ENCODE assay signal across 8 cellular contexts in the genomic region with DNA sequence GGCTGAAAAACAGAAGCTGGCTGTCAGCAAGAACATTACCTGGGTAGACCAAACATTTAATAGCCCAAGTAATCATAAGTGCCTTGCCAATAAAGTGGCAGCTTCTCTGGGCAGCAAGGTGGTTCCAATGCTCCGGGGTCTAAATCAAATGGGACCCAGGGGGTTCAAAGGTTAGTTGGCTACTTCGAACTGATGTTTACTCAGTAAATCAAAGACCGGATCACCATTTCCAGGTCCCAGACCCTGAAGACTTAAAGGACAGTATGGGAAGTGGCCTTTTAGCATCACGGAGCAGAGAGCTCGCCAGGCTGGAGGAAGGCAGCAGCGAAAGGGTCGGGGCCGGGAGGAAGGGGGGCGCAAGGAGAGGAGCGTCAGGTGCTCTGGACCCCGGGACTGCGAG. TPM values are rescaled to one million over a fixed set of nuclear protein-coding genes. Genes with fewer than 3 reads are reported as not detected.
DNase-seq lines count a peak whose midpoint lies in the region; ATAC-seq, FAIRE-seq and TF ChIP-seq lines count a peak whose summit lies in the region.

No MANE protein-coding gene starts in this region.

- H3K27me3 ChIP-seq in A673 (replicated peaks; ENCODE audit: insufficient read depth, low read depth, low read length, poor library complexity) (peaks cover 3% of the 10 kb centered on the region), HUES48 (ENCODE audit: control insufficient read depth, insufficient read depth, low read length) (peaks cover 12% of the 10 kb centered on the region), muscle layer of colon (ENCODE audit: control insufficient read depth in 1 of 2, insufficient read depth in 2 of 2, low read length in 2 of 2) (no peaks in the 10 kb centered on the region)

- no peak for TF ChIP-seq POLR2A in GM12892 (IDR thresholded peaks at IDR 0.05; ENCODE audit: low read depth, low read length)

- H3K9me3 ChIP-seq in A673 (ENCODE audit: low read depth, low read length, poor library complexity, severe bottlenecking) (no peaks in the 10 kb centered on the region), HUES48 (ENCODE audit: control insufficient read depth, insufficient read depth, low read length) (no peaks in the 10 kb centered on the region), muscle layer of colon (ENCODE audit: low read length) (no peaks in the 10 kb centered on the region)

- H3K36me3 ChIP-seq in A673 (ENCODE audit: insufficient read depth, low read length, poor library complexity, severe bottlenecking) = no peaks in the 10 kb centered on the region
- H3K36me3 ChIP-seq in HUES48 (ENCODE audit: control insufficient read depth, insufficient read depth, low read length) = no peaks in the 10 kb centered on the region
- H3K36me3 ChIP-seq in muscle layer of colon (ENCODE audit: insufficient read depth, low read length) = no peaks in the 10 kb centered on the region

- H3K4me1 ChIP-seq in A673 (ENCODE audit: insufficient read depth, low read length, poor library complexity, severe bottlenecking) (no peaks in the 10 kb centered on the region), HUES48 (ENCODE audit: control insufficient read depth, insufficient read depth, low read length) (peaks cover 12% of the 10 kb centered on the region; the same call in 1 of the 2 replicates), muscle layer of colon (ENCODE audit: insufficient read depth, low read length) (no peaks in the 10 kb centered on the region)

- DNase-seq in A673 (ENCODE audit: low spot score) = no peak
- no peak for DNase-seq in cardiac fibroblast (ENCODE audit: low read depth in 2 of 2)
- DNase-seq in dedifferentiated amniotic fluid mesenchymal stem cell (ENCODE audit: extremely low spot score) = no peak
- DNase-seq in NCI-H345 treated with DMSO at 0.1 percent for 48 hours (lab: John Stamatoyannopoulos, UW; ENCODE audit: unreplicated experiment) = no peak
- no peak for DNase-seq in GM12892 (ENCODE audit: insufficient read length)

- peak overlapping the region; percentile 60 for H3K4me3 ChIP-seq in A673 (ENCODE audit: low read depth, low read length, poor library complexity, severe bottlenecking)
- H3K4me3 ChIP-seq in HUES48 (ENCODE audit: low read depth, low read length) = peak overlapping the region; percentile 71
- peak overlapping the region; percentile 58 to 60 for H3K4me3 ChIP-seq in cardiac fibroblast (replicated peaks in 1 of 2; ENCODE audit: low read depth in 2 of 2, low read length in 2 of 2)
- H3K4me3 ChIP-seq in muscle layer of colon (ENCODE audit: low read depth in 1 of 2, low read length in 2 of 2) = peak overlapping the region; percentile 9 to 55

- H3K27ac ChIP-seq in A673 (ENCODE audit: low read depth, low read length, poor library complexity, severe bottlenecking) (no peak overlapping the region), HUES48 (ENCODE audit: low read depth, low read length) (no peak overlapping the region), muscle layer of colon (ENCODE audit: low read depth, low read length) (no peak overlapping the region)

- POLR2A ChIA-PET in A673 (lab: Charles Lee; ENCODE audit: low non-redundant PET) = interaction anchor here (0.6 kb wide), 2 partner anchors 184 to 899 kb away, joined by 3 to 9 read pairs; no protein-coding TSS in a partner anchor

- BruUV-seq in A673 (replicated peaks; lab: Mats Ljungman, UMichigan) = TSS peak; percentile 22

- H3K9ac ChIP-seq in HUES48 (ENCODE audit: low read depth, low read length) = no peak overlapping the region
- H3K9ac ChIP-seq in muscle layer of colon (ENCODE audit: low read length) = no peak overlapping the region

- CTCF ChIA-PET in A673 (lab: Charles Lee) = no interaction called here

- no peak for TF ChIP-seq CTCF in A673 (conservative IDR thresholded peaks at IDR 0.05; ENCODE audit: low read depth, low read length)
- TF ChIP-seq CTCF in cardiac fibroblast (IDR thresholded peaks at IDR 0.05; ENCODE audit: low read depth, low read length) = no peak

- FAIRE-seq in GM12892 (lab: Jason Lieb, UNC) = no peak

- intact Hi-C loops in A673 (cut with micrococcal nuclease; ENCODE audit: unreplicated experiment) = no loop called here

- no peak for ATAC-seq in HG03045 (IDR thresholded peaks at IDR 0.05; ENCODE audit: unreplicated experiment)

RNA-seq across cellular contexts. Expression of a gene that starts 1.0 kb away (rescaled TPM):
- total RNA-seq in A673 (2021) = 10.1 and 10.2 TPM in 2 replicates
- polyA plus RNA-seq in GM12892 (2012; ENCODE audit: missing spikeins) = 124 TPM
